In the genomic region with DNA sequence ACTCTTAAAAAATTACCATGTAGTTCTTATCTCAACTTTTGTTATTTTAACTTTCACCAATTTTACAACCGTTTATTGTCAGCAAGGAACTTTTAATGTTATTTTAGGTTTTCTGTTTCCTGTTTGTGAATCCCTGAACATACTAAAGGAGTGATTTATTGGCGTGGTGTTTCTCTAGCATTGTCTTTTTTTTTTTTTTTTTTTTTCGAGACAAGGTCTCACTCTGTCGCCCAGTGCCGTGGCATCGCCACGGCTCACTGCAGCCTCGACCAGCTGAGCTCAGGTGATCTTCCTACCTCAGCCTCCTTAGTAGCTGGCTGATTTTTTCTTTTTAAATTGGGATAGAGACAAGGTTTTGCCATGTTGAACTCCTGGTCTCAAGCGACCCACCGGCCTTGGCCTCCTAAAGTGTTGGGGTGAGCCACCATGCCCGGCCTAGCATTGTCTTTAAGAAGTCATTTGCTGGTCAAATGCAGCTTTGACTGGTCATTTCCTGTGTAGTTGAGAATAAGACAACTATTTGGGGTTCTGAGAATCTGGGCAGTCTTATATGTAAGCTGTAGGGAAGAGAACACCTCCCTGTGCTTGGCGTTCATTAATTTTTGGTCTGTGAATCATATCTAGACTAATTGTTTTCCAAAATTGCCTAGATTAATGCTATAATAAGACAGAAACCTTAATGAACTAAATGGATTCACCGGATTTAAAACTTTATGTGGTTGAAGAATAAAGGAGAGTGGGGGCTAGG, we compare ENCODE assay signal across 8 cellular contexts. TPM values are rescaled to one million over a fixed set of nuclear protein-coding genes. Genes with fewer than 3 reads are reported as not detected.
DNase-seq lines count a peak whose midpoint lies in the region; ATAC-seq, FAIRE-seq and TF ChIP-seq lines count a peak whose summit lies in the region.

No MANE protein-coding gene starts in this region.

- H3K9me3 Mint-ChIP-seq in stimulated activated effector memory CD8-positive, alpha-beta T cell treated with anti-CD3 and anti-CD28 coated beads, Interleukin-12 subunit alpha, Interleukin-12 subunit beta, amount 100 ng/mL, for 72 hours, result peaks cover 2% of the 10 kb centered on the region

- peak overlapping the region; percentile 91 for H3K4me3 Mint-ChIP-seq in stimulated activated effector memory CD8-positive, alpha-beta T cell treated with anti-CD3 and anti-CD28 coated beads, Interleukin-12 subunit alpha, Interleukin-12 subunit beta, amount 100 ng/mL, for 72 hours

- peak; percentile 31 for FAIRE-seq in G401.6 (lab: Jason Lieb, UNC)

- peaks cover 32% of the 10 kb centered on the region for H3K4me1 Mint-ChIP-seq in stimulated activated effector memory CD8-positive, alpha-beta T cell treated with anti-CD3 and anti-CD28 coated beads, Interleukin-12 subunit alpha, Interleukin-12 subunit beta, amount 100 ng/mL, for 72 hours

- H3K36me3 ChIP-seq in HEK293 (ENCODE audit: control insufficient read depth in 2 of 2, insufficient read depth in 1 of 2, low read length in 2 of 2), result peaks cover 6 to 17% of the 10 kb centered on the region in 2 experiments; a peak in 2 of 3 replicates
- peaks cover 36% of the 10 kb centered on the region for H3K36me3 ChIP-seq in SJSA1
- H3K36me3 ChIP-seq in mucosa of descending colon (ENCODE audit: low read depth), result no peaks in the 10 kb centered on the region

- ATAC-seq in stimulated activated effector memory CD8-positive, alpha-beta T cell treated with anti-CD3 and anti-CD28 coated beads, Interleukin-12 subunit alpha, Interleukin-12 subunit beta, amount 100 ng/mL, for 72 hours, result no peak
- ATAC-seq in mucosa of descending colon, result no peak

- H3K4me1 ChIP-seq in HEK293 (ENCODE audit: control insufficient read depth, insufficient read depth, low read length) (peaks cover 12% of the 10 kb centered on the region), SJSA1 (replicated peaks) (peaks cover 15% of the 10 kb centered on the region), mucosa of descending colon (ENCODE audit: low read depth) (no peaks in the 10 kb centered on the region)

- peaks cover 37% of the 10 kb centered on the region for H3K36me3 Mint-ChIP-seq in stimulated activated effector memory CD8-positive, alpha-beta T cell treated with anti-CD3 and anti-CD28 coated beads, Interleukin-12 subunit alpha, Interleukin-12 subunit beta, amount 100 ng/mL, for 72 hours

- no peaks in the 10 kb centered on the region; the same call in 1 of the 2 replicates for H3K27me3 ChIP-seq in SJSA1 (replicated peaks)

- H3K4me3 ChIP-seq in HEK293 (ENCODE audit: low read depth, low read length), result peak overlapping the region; percentile 47
- peak overlapping the region; percentile 90 for H3K4me3 ChIP-seq in SJSA1
- peak overlapping the region; percentile 94 for H3K4me3 ChIP-seq in fibroblast of the aortic adventitia (ENCODE audit: low read depth, low read length)
- no peak overlapping the region for H3K4me3 ChIP-seq in mucosa of descending colon

- H3K27ac ChIP-seq in HEK293 (ENCODE audit: extremely low read depth, low read depth, low read length) (peak overlapping the region; percentile 20; the same call in 1 of the 2 replicates), SJSA1 (peak overlapping the region; percentile 46)

- TF ChIP-seq CTCF in HEK293 (tag by site-specific recombination; IDR thresholded peaks at IDR 0.05) (no peak), fibroblast of the aortic adventitia (IDR thresholded peaks at IDR 0.05; ENCODE audit: insufficient read depth, low read length) (no peak), mucosa of descending colon (IDR thresholded peaks at IDR 0.05) (no peak)

- DNase-seq in SJSA1 (ENCODE audit: low read depth in 1 of 2, low spot score in 2 of 2) (peak in 1 of 2 experiments; percentile 52), fibroblast of the aortic adventitia (ENCODE audit: low read depth) (peak; percentile 26), mucosa of descending colon (no peak), mesenteric fat pad (ENCODE audit: low spot score) (no peak), DMS53 (lab: John Stamatoyannopoulos, UW) (no peak)
- no peak for DNase-seq in stimulated activated effector memory CD8-positive, alpha-beta T cell treated with anti-CD3 and anti-CD28 coated beads, Interleukin-12 subunit alpha, Interleukin-12 subunit beta, amount 100 ng/mL, for 72 hours (ENCODE audit: low spot score in 2 of 2)

- POLR2A ChIA-PET in HEK293 (lab: Yijun Ruan, JAX), result interaction anchor here (0.7 to 1.6 kb wide), 2 partner anchors 12 to 30 kb away, joined by 3 to 5 read pairs; no protein-coding TSS in a partner anchor

- H3K27ac Mint-ChIP-seq in stimulated activated effector memory CD8-positive, alpha-beta T cell treated with anti-CD3 and anti-CD28 coated beads, Interleukin-12 subunit alpha, Interleukin-12 subunit beta, amount 100 ng/mL, for 72 hours, result peak overlapping the region; percentile 92

- H3K9me3 ChIP-seq in HEK293 (ENCODE audit: control insufficient read depth, insufficient read depth, low read depth, low read length) (no peaks in the 10 kb centered on the region), SJSA1 (replicated peaks) (no peaks in the 10 kb centered on the region), mucosa of descending colon (no peaks in the 10 kb centered on the region)

- CTCF ChIA-PET in HEK293 (lab: Yijun Ruan, JAX), result interaction anchor here (1.4 kb wide), 1 partner anchor 728 kb away, joined by 4 read pairs; no protein-coding TSS in a partner anchor

- intact Hi-C loops in mucosa of descending colon (cut with DNase I, micrococcal nuclease), result no loop called here

TF ChIP-seq in HEK293, 187 proteins besides CTCF, POLR2A, EP300 and RAD21 (continues in another document):
- TF ChIP-seq ZNF354C (tag by site-specific recombination; IDR thresholded peaks at IDR 0.05; ENCODE audit: borderline replicate concordance, low read depth), result no peak
- TF ChIP-seq BCL6B (tag by site-specific recombination; IDR thresholded peaks at IDR 0.05), result peak; percentile 56
- TF ChIP-seq ZNF211 (tag by site-specific recombination; IDR thresholded peaks at IDR 0.05; ENCODE audit: low read depth), result no peak
- no peak for TF ChIP-seq ZNF202 (tag by site-specific recombination; IDR thresholded peaks at IDR 0.05; ENCODE audit: borderline replicate concordance)
- TF ChIP-seq ZNF10 (tag by site-specific recombination; IDR thresholded peaks at IDR 0.05), result no peak
- no peak for TF ChIP-seq ZSCAN30 (tag by site-specific recombination; IDR thresholded peaks at IDR 0.05)
- TF ChIP-seq, protein P1, sequence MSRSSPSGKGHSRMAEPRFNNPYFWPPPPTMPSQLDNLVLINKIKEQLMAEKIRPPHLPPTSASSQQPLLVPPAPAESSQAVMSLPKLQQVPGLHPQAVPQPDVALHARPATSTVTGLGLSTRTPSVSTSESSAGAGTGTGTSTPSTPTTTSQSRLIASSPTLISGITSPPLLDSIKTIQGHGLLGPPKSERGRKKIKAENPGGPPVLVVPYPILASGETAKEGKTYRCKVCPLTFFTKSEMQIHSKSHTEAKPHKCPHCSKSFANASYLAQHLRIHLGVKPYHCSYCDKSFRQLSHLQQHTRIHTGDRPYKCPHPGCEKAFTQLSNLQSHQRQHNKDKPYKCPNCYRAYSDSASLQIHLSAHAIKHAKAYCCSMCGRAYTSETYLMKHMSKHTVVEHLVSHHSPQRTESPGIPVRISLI (tag by site-specific recombination; IDR thresholded peaks at IDR 0.05), result peak; percentile 73
- TF ChIP-seq ZNF658 (tag by site-specific recombination; IDR thresholded peaks at IDR 0.05), result no peak
- TF ChIP-seq BCL11A (tag by site-specific recombination; IDR thresholded peaks at IDR 0.05; ENCODE audit: low read depth), result no peak
- no peak for TF ChIP-seq ZBTB20 (tag by site-specific recombination; IDR thresholded peaks at IDR 0.05)
- TF ChIP-seq, protein P2, sequence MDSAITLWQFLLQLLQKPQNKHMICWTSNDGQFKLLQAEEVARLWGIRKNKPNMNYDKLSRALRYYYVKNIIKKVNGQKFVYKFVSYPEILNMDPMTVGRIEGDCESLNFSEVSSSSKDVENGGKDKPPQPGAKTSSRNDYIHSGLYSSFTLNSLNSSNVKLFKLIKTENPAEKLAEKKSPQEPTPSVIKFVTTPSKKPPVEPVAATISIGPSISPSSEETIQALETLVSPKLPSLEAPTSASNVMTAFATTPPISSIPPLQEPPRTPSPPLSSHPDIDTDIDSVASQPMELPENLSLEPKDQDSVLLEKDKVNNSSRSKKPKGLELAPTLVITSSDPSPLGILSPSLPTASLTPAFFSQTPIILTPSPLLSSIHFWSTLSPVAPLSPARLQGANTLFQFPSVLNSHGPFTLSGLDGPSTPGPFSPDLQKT (IDR thresholded peaks at IDR 0.05; ENCODE audit: borderline replicate concordance, low read depth, low read length), result no peak
- no peak for TF ChIP-seq ZNF16 (tag by site-specific recombination; IDR thresholded peaks at IDR 0.05; ENCODE audit: low read depth)
- no peak for TF ChIP-seq ZNF510 (tag by site-specific recombination; IDR thresholded peaks at IDR 0.05; ENCODE audit: insufficient replicate concordance)
- TF ChIP-seq ZNF350 (tag by site-specific recombination; IDR thresholded peaks at IDR 0.05), result no peak
- peak; percentile 59; the same call in 1 of the 2 replicates for TF ChIP-seq PRDM1 (tag by site-specific recombination; IDR thresholded peaks at IDR 0.05)

RNA-seq across cellular contexts. Expression of gene WASHC4, which starts 2.1 kb away (rescaled TPM):
- total RNA-seq in SJSA1 (2014; rRNA removed; shearing (Covaris generic)), result 58.1 and 70.5 TPM in 2 replicates
- total RNA-seq in fibroblast of the aortic adventitia (ENCODE audit: low replicate concordance) (75.6 and 102 TPM in 2 replicates), mucosa of descending colon (10 to 100 TPM; 34.2 to 50.4 (median 34.7) TPM), mesenteric fat pad (62.3 TPM)

RNA-seq across cellular contexts. Expression of gene ALDH1L2, which starts 25.4 kb away (rescaled TPM):
- 0.25 and 0.68 TPM in 2 replicates for total RNA-seq in SJSA1 (2014; rRNA removed; shearing (Covaris generic))
- total RNA-seq in fibroblast of the aortic adventitia (ENCODE audit: low replicate concordance), result 41.5 and 79.1 TPM in 2 replicates
- 1 to 10 TPM; 1.4 to 5.0 (median 4.3) TPM for total RNA-seq in mucosa of descending colon
- 21.1 TPM for total RNA-seq in mesenteric fat pad
